ENCODE assay signal across 15 cellular contexts in genomic region chr14:75417674-75418073, GRCh38. TPM values are rescaled to one million over a fixed set of nuclear protein-coding genes. Genes with fewer than 3 reads are reported as not detected.
A peak's percentile ranks its signal among the peaks of the same experiment; 100 is the strongest.
DNase-seq lines count a peak whose midpoint lies in the region; ATAC-seq and TF ChIP-seq lines count a peak whose summit lies in the region.
"Had no signal": no experiment of that assay in that cellular context is flagged by ENCODE, and none has a peak within 500 bp of the region (broad histone marks: within the 10 kb centered on the region; RNA-seq: fewer than 3 reads in every experiment).

No MANE protein-coding gene starts in this region.

- no peak overlapping the region for H3K9ac ChIP-seq in parathyroid adenoma

- H3K27ac ChIP-seq in parathyroid adenoma (peak overlapping the region; percentile 12), esophagus muscularis mucosa (replicated peaks in 1 of 4) (no peak overlapping the region)
- H3K27ac ChIP-seq: heart right ventricle, pancreas had no signal

- TF ChIP-seq CTCF in fibroblast of mammary gland (conservative IDR thresholded peaks at IDR 0.05; ENCODE audit: control insufficient read depth, insufficient read depth, low read depth, low read length) (no peak), parathyroid adenoma (IDR thresholded peaks at IDR 0.05) (no peak), esophagus muscularis mucosa (IDR thresholded peaks at IDR 0.05) (no peak)

- peak; percentile 71 for DNase-seq in EH (ENCODE audit: low read depth)
- peak; percentile 52 for DNase-seq in NCI-H226
- peak; percentile 68 for DNase-seq in fibroblast of mammary gland (ENCODE audit: low read depth)
- no peak for DNase-seq in NCI-H69 (lab: John Stamatoyannopoulos, UW)
- DNase-seq in esophagus muscularis mucosa (ENCODE audit: extremely low spot score), result no peak
- DNase-seq in NAMALWA (ENCODE audit: low spot score), result no peak
- DNase-seq: activated CD4-positive, alpha-beta memory T cell treated with anti-CD3 and anti-CD28 coated beads, Interleukin-2, amount 10 ng/mL, durations not matched to agents 7 days and 5 days; heart right ventricle; MM.1S; NCI-H82; pancreas had no signal

- H3K9me3 ChIP-seq in parathyroid adenoma (ENCODE audit: control insufficient read depth, low read length), result no peaks in the 10 kb centered on the region
- no peaks in the 10 kb centered on the region for H3K9me3 ChIP-seq in esophagus muscularis mucosa
- H3K9me3 ChIP-seq: pancreas had no signal

- TF ChIP-seq POLR2A in esophagus muscularis mucosa (IDR thresholded peaks at IDR 0.05; ENCODE audit: low read depth), result no peak

- H3K36me3 ChIP-seq in parathyroid adenoma (ENCODE audit: control insufficient read depth, insufficient read depth, low read length), result no peaks in the 10 kb centered on the region
- no peaks in the 10 kb centered on the region for H3K36me3 ChIP-seq in esophagus muscularis mucosa
- H3K36me3 ChIP-seq: heart right ventricle, pancreas had no signal

- no peak overlapping the region for H3K4me3 ChIP-seq in fibroblast of mammary gland (ENCODE audit: control insufficient read depth, low read depth, low read length)
- H3K4me3 ChIP-seq in parathyroid adenoma (ENCODE audit: low read depth, low read length), result no peak overlapping the region
- H3K4me3 ChIP-seq in esophagus muscularis mucosa, result no peak overlapping the region
- H3K4me3 ChIP-seq: GM23338, heart right ventricle, pancreas had no signal

- no peak overlapping the region for H3K4me2 ChIP-seq in parathyroid adenoma (ENCODE audit: low read length)
- H3K4me2 ChIP-seq: GM23338 had no signal

- H3K79me2 ChIP-seq in parathyroid adenoma, result no peaks in the 10 kb centered on the region

- H3K4me1 ChIP-seq in parathyroid adenoma (peaks cover 11% of the 10 kb centered on the region), esophagus muscularis mucosa (peaks cover 0 to 7% (median 5%) of the 10 kb centered on the region in 4 donors)

- H2AFZ ChIP-seq in parathyroid adenoma, result peak overlapping the region; percentile 14
- H2AFZ ChIP-seq: GM23338 had no signal

- intact Hi-C loops in esophagus muscularis mucosa (cut with DNase I), result no loop called here

- WGBS in esophagus muscularis mucosa, result 79% methylated on average over 1 of the region's 1 CpG

- no peak for ATAC-seq in GM18867 (IDR thresholded peaks at IDR 0.05; ENCODE audit: unreplicated experiment)
- ATAC-seq: activated T-helper 17 cell treated with anti-CD3 and anti-CD28 coated beads, Interleukin-2, amount 50 U/mL, for 72 hours; GM23338 had no signal

- no peak for TF ChIP-seq EP300 in esophagus muscularis mucosa (IDR thresholded peaks at IDR 0.05)

- H3K27me3 ChIP-seq in parathyroid adenoma (ENCODE audit: control insufficient read depth, insufficient read depth, low read length) (no peaks in the 10 kb centered on the region), esophagus muscularis mucosa (no peaks in the 10 kb centered on the region)
- H3K27me3 ChIP-seq: heart right ventricle, pancreas had no signal

RNA-seq across cellular contexts. Expression of gene JDP2, which starts 10.1 kb away (rescaled TPM):
- 10 to 100 TPM; 50.5 to 94.5 (median 78.3) TPM for total RNA-seq in esophagus muscularis mucosa

Comparison
In these comparisons a context has a peak if more than half of its experiments do, and no peak if none do; other contexts are left out.
1. DNase-seq: peak in EH (single experiment), NCI-H226 (single experiment) and fibroblast of mammary gland (single experiment); none in NCI-H69 (single experiment), esophagus muscularis mucosa (single experiment) and NAMALWA (single experiment).